ENCODE assay signal across 8 cellular contexts in genomic region chrX:46912098-46912672, GRCh38. TPM values are rescaled to one million over a fixed set of nuclear protein-coding genes. Genes with fewer than 3 reads are reported as not detected.
DNase-seq lines count a peak whose midpoint lies in the region; ATAC-seq and TF ChIP-seq lines count a peak whose summit lies in the region.

TSS of gene JADE3 (plus strand) at chrX:46912421. CDS start at chrX:46984895, 72,474 bp downstream.

- peak; percentile 82 for DNase-seq in EH (ENCODE audit: low read depth)
- peak; percentile 84 for DNase-seq in NCI-H345 (lab: John Stamatoyannopoulos, UW)
- DNase-seq in activated CD4-positive, alpha-beta T cell treated with anti-CD3 and anti-CD28 coated beads for 4 hours = peak; percentile 17 to 18
- DNase-seq in endothelial cell (ENCODE audit: low spot score) = peak; percentile 61
- peak; percentile 38 to 45 for DNase-seq in memory B cell (ENCODE audit: low spot score in 2 of 2)
- DNase-seq in stimulated activated naive CD8-positive, alpha-beta T cell treated with anti-CD3 and anti-CD28 coated beads, Interleukin-15, amount 100 ng/mL, for 72 hours = peak; percentile 12 to 22

- ATAC-seq in HG02885 (IDR thresholded peaks at IDR 0.05; ENCODE audit: poor library complexity, unreplicated experiment) (peak; percentile 42), memory B cell (ENCODE audit: low read depth) (peak; percentile 57), GM18861 (IDR thresholded peaks at IDR 0.05; ENCODE audit: unreplicated experiment) (no peak)
- ATAC-seq in stimulated activated naive CD8-positive, alpha-beta T cell treated with anti-CD3 and anti-CD28 coated beads, Interleukin-15, amount 100 ng/mL, for 72 hours = peak; percentile 59

- no peaks in the 10 kb centered on the region for H3K27me3 Mint-ChIP-seq in endothelial cell (ENCODE audit: unreplicated experiment)
- H3K27me3 Mint-ChIP-seq in memory B cell = no peaks in the 10 kb centered on the region
- peaks cover 69% of the 10 kb centered on the region for H3K27me3 Mint-ChIP-seq in stimulated activated naive CD8-positive, alpha-beta T cell treated with anti-CD3 and anti-CD28 coated beads, Interleukin-15, amount 100 ng/mL, for 72 hours

- no peak within 1 kb of the TSS for H3K27ac Mint-ChIP-seq in endothelial cell (ENCODE audit: unreplicated experiment)
- peak within 1 kb of the TSS; percentile 85 for H3K27ac Mint-ChIP-seq in memory B cell
- no peak within 1 kb of the TSS for H3K27ac Mint-ChIP-seq in stimulated activated naive CD8-positive, alpha-beta T cell treated with anti-CD3 and anti-CD28 coated beads, Interleukin-15, amount 100 ng/mL, for 72 hours

- no peak for TF ChIP-seq CTCF in endothelial cell (IDR thresholded peaks at IDR 0.05; ENCODE audit: unreplicated experiment)

- peak within 1 kb of the TSS; percentile 85 for H3K4me3 Mint-ChIP-seq in endothelial cell (ENCODE audit: unreplicated experiment)
- H3K4me3 Mint-ChIP-seq in memory B cell = peak within 1 kb of the TSS; percentile 90
- H3K4me3 Mint-ChIP-seq in stimulated activated naive CD8-positive, alpha-beta T cell treated with anti-CD3 and anti-CD28 coated beads, Interleukin-15, amount 100 ng/mL, for 72 hours = peak within 1 kb of the TSS; percentile 76 to 80

- H3K9me3 Mint-ChIP-seq in endothelial cell (ENCODE audit: unreplicated experiment) (no peaks in the 10 kb centered on the region), memory B cell (no peaks in the 10 kb centered on the region)
- no peaks in the 10 kb centered on the region for H3K9me3 Mint-ChIP-seq in stimulated activated naive CD8-positive, alpha-beta T cell treated with anti-CD3 and anti-CD28 coated beads, Interleukin-15, amount 100 ng/mL, for 72 hours

- H3K36me3 Mint-ChIP-seq in endothelial cell (ENCODE audit: low read depth, unreplicated experiment) = no peaks in the 10 kb centered on the region
- no peaks in the 10 kb centered on the region for H3K36me3 Mint-ChIP-seq in memory B cell

- H3K4me1 Mint-ChIP-seq in endothelial cell (ENCODE audit: unreplicated experiment) (peaks cover 12% of the 10 kb centered on the region), memory B cell (peaks cover 19% of the 10 kb centered on the region)
- H3K4me1 Mint-ChIP-seq in stimulated activated naive CD8-positive, alpha-beta T cell treated with anti-CD3 and anti-CD28 coated beads, Interleukin-15, amount 100 ng/mL, for 72 hours = peaks cover 8% of the 10 kb centered on the region

RNA-seq across cellular contexts. Expression of gene JADE3, which starts in this region (rescaled TPM):
- 17.4 TPM for total RNA-seq in endothelial cell (ENCODE audit: unreplicated experiment)

Comparison
In these comparisons a context has a peak if more than half of its experiments do, and no peak if none do; other contexts are left out.
1. DNase-seq: peak in every context shown above with its lines; median percentile 84 in NCI-H345; 82 in EH; 61 in endothelial cell; 42 in memory B cell; 18 in activated CD4-positive, alpha-beta T cell treated with anti-CD3 and anti-CD28 coated beads for 4 hours; 17 in stimulated activated naive CD8-positive, alpha-beta T cell treated with anti-CD3 and anti-CD28 coated beads, Interleukin-15, amount 100 ng/mL, for 72 hours.